1 cellular context compared by ENCODE assay signal in genomic region chr7:35544028-35544742, GRCh38.
TF ChIP-seq lines count a peak whose summit lies in the region.

No MANE protein-coding gene starts in this region.

TF ChIP-seq in GM12878, 131 proteins besides CTCF, POLR2A, EP300 and RAD21 (continued from another document):
- no peak for TF ChIP-seq E2F4 (IDR thresholded peaks at IDR 0.05; ENCODE audit: low read depth, low read length)
- no peak for TF ChIP-seq PRDM15 (CRISPR knock-in tag; IDR thresholded peaks at IDR 0.05)
- TF ChIP-seq STAT1 (conservative IDR thresholded peaks at IDR 0.05): no peak
- no peak for TF ChIP-seq NKRF (conservative IDR thresholded peaks at IDR 0.05)
- TF ChIP-seq YBX1 (IDR thresholded peaks at IDR 0.05): no peak
